ENCODE assay signal across 22 cellular contexts in genomic region chr15:75145027-75145841, GRCh38. TPM values are rescaled to one million over a fixed set of nuclear protein-coding genes. Genes with fewer than 3 reads are reported as not detected.
DNase-seq lines count a peak whose midpoint lies in the region; ATAC-seq and TF ChIP-seq lines count a peak whose summit lies in the region.
"Had no signal": no experiment of that assay in that cellular context is flagged by ENCODE, and none has a peak within 500 bp of the region (broad histone marks: within the 10 kb centered on the region; RNA-seq: fewer than 3 reads in every experiment).

No MANE protein-coding gene starts in this region.

- no peak overlapping the region for H3K14ac ChIP-seq in IMR-90 (replicated peaks; ENCODE audit: low read depth, low read length)

- in situ Hi-C loops in IMR-90 (cut with MboI; ENCODE audit: low sequenced_read_pairs) = no loop called here

- H3K56ac ChIP-seq in IMR-90 (ENCODE audit: extremely low read depth, insufficient read depth, low read length) = no peak overlapping the region

- H3K23ac ChIP-seq in IMR-90 (ENCODE audit: low read depth, low read length) = no peak overlapping the region

- H3K9ac ChIP-seq in IMR-90 (ENCODE audit: low read depth, low read length) = no peak overlapping the region

- H3K4me2 ChIP-seq in IMR-90 (ENCODE audit: low read depth, low read length) (no peak overlapping the region), OCI-LY7 (ENCODE audit: low read length) (no peak overlapping the region)
- H3K4me2 ChIP-seq: smooth muscle cell had no signal

- no peak overlapping the region for H4K8ac ChIP-seq in IMR-90 (ENCODE audit: low read depth in 2 of 2, low read length in 2 of 2)

- H3K9me1 ChIP-seq in IMR-90 (ENCODE audit: insufficient read depth, low read length) = no peaks in the 10 kb centered on the region

- H3K36me3 ChIP-seq in IMR-90 (ENCODE audit: control insufficient read depth, insufficient read depth, low read length) = no peaks in the 10 kb centered on the region
- no peaks in the 10 kb centered on the region for H3K36me3 ChIP-seq in RWPE2 (ENCODE audit: low read depth)
- no peaks in the 10 kb centered on the region for H3K36me3 ChIP-seq in OCI-LY7 (ENCODE audit: insufficient read depth, low read length)
- H3K36me3 ChIP-seq: esophagus squamous epithelium, neutrophil, uterus had no signal

- H3K27ac ChIP-seq in IMR-90 (ENCODE audit: insufficient read depth, low read length) (no peak overlapping the region), RWPE2 (ENCODE audit: poor library complexity, severe bottlenecking) (no peak overlapping the region), foreskin keratinocyte (no peak overlapping the region), OCI-LY7 (ENCODE audit: low read depth, low read length, poor library complexity, severe bottlenecking) (no peak overlapping the region)
- H3K27ac ChIP-seq: esophagus squamous epithelium, neutrophil, uterus, VCaP had no signal

- peaks cover 38% of the 10 kb centered on the region for H3K9me3 ChIP-seq in IMR-90 (ENCODE audit: control insufficient read depth, insufficient read depth, low read length)
- H3K9me3 ChIP-seq in RWPE2 (ENCODE audit: severe bottlenecking) = peaks cover 16% of the 10 kb centered on the region
- H3K9me3 ChIP-seq in OCI-LY7 (ENCODE audit: low read length) = peaks cover 47% of the 10 kb centered on the region

- no peak overlapping the region for H2BK20ac ChIP-seq in IMR-90 (ENCODE audit: low read depth, low read length)

- no peak overlapping the region for H3K18ac ChIP-seq in IMR-90 (ENCODE audit: low read depth, low read length)

- H4K20me1 ChIP-seq in IMR-90 (ENCODE audit: insufficient read depth, low read length) (no peaks in the 10 kb centered on the region), OCI-LY7 (ENCODE audit: insufficient read depth, low read length) (no peaks in the 10 kb centered on the region)

- TF ChIP-seq POLR2A in IMR-90 (IDR thresholded peaks at IDR 0.05; ENCODE audit: low read depth, low read length) = no peak

- POLR2A ChIA-PET in IMR-90 (lab: Charles Lee; ENCODE audit: unreplicated experiment) (no interaction called here), OCI-LY7 (lab: Charles Lee) (interaction anchor here (0.6 kb wide), 1 partner anchor 41 kb away, joined by 4 read pairs; no protein-coding TSS in a partner anchor)

- no peak overlapping the region for H4K5ac ChIP-seq in IMR-90 (ENCODE audit: low read depth, low read length)

- DNase-seq in EL = peak; percentile 11
- no peak for DNase-seq in IMR-90
- peak; percentile 74 for DNase-seq in RWPE2 (ENCODE audit: low spot score)
- no peak for DNase-seq in foreskin keratinocyte
- DNase-seq in T-helper 1 cell = no peak
- no peak for DNase-seq in central memory CD4-positive, alpha-beta T cell
- no peak for DNase-seq in OCI-LY7 (ENCODE audit: low spot score)
- no peak for DNase-seq in activated CD4-positive, CD25-positive, alpha-beta regulatory T cell (lab: John Stamatoyannopoulos, UW)
- DNase-seq: activated CD4-positive, alpha-beta T cell treated with anti-CD3 and anti-CD28 coated beads, Interleukin-2, amount 50 U/mL, for 1 hour; CD4-positive, alpha-beta T cell; cerebellar nuclear complex; effector memory CD8-positive, alpha-beta T cell; esophagus squamous epithelium; MV-4-11; NCI-H187; NCI-H526 treated with DMSO at 0.1 percent for 48 hours; SIG-M5; uterus had no signal

- no peak overlapping the region for H3K4ac ChIP-seq in IMR-90 (ENCODE audit: low read depth, low read length)

- H3K4me3 ChIP-seq in IMR-90 (ENCODE audit: insufficient read depth, low read depth, low read length) (no peak overlapping the region), RWPE2 (ENCODE audit: severe bottlenecking) (no peak overlapping the region), OCI-LY7 (ENCODE audit: low read depth, low read length, poor library complexity, severe bottlenecking) (no peak overlapping the region)
- H3K4me3 ChIP-seq: esophagus squamous epithelium, smooth muscle cell, uterus had no signal

- H2BK120ac ChIP-seq in IMR-90 (ENCODE audit: low read depth, low read length) = no peak overlapping the region

- intact Hi-C loops in IMR-90 (cut with micrococcal nuclease) (no loop called here), OCI-LY7 (cut with micrococcal nuclease; ENCODE audit: unreplicated experiment) (no loop called here)

- BruUV-seq in IMR-90 (replicated peaks; lab: Mats Ljungman, UMichigan) (no TSS peak), OCI-LY7 (replicated peaks; lab: Mats Ljungman, UMichigan) (no TSS peak)

- no peaks in the 10 kb centered on the region for H3K79me1 ChIP-seq in IMR-90 (ENCODE audit: low read depth in 1 of 2, low read length in 2 of 2)

- WGBS in IMR-90 (ENCODE audit: extremely low coverage in 2 of 2, insufficient read length in 1 of 2), 2 experiments = 20% methylated on average over 1 of the region's 7 CpGs; no CpG with 5 or more reads in 1 of the 2 experiments

- dilution Hi-C loops in IMR-90 (cut with HindIII; ENCODE audit: low sequenced_read_pairs, unreplicated experiment) = no loop called here

- TF ChIP-seq CTCF in IMR-90 (conservative IDR thresholded peaks at IDR 0.05; ENCODE audit: low read depth, low read length) (no peak), RWPE2 (IDR thresholded peaks at IDR 0.05; ENCODE audit: poor library complexity, severe bottlenecking) (no peak), foreskin keratinocyte (conservative IDR thresholded peaks at IDR 0.05) (peak; percentile 31), OCI-LY7 (conservative IDR thresholded peaks at IDR 0.05; ENCODE audit: low read length) (no peak)

- no peak overlapping the region for H2BK15ac ChIP-seq in IMR-90 (ENCODE audit: low read depth, low read length)

- H3K4me1 ChIP-seq in IMR-90 (ENCODE audit: control insufficient read depth, insufficient read depth, low read length) (no peaks in the 10 kb centered on the region), RWPE2 (ENCODE audit: insufficient read depth, poor library complexity, severe bottlenecking) (peaks cover 8% of the 10 kb centered on the region), foreskin keratinocyte (peaks cover 5% of the 10 kb centered on the region), OCI-LY7 (ENCODE audit: insufficient read depth, low read length, poor library complexity, severe bottlenecking) (no peaks in the 10 kb centered on the region)
- H3K4me1 ChIP-seq: uterus had no signal

- H2AK9ac ChIP-seq in IMR-90 (replicated peaks; ENCODE audit: low read depth, low read length, poor library complexity) = no peak overlapping the region

- ATAC-seq in IMR-90 (ENCODE audit: low read depth) (no peak), RWPE2 (ENCODE audit: low read depth) (peak; percentile 53), foreskin keratinocyte (no peak)
- ATAC-seq: effector memory CD8-positive, alpha-beta T cell; stimulated activated memory B cell treated with anti-CD40 and anti-IgM and Interleukin-4, amounts not matched to agents 10 μg/mL and 1 μg/mL and 100 μg/mL, for 72 hours had no signal

- H2AK5ac ChIP-seq in IMR-90 (ENCODE audit: low read depth, low read length) = no peak overlapping the region

- no peak for TF ChIP-seq RAD21 in IMR-90 (IDR thresholded peaks at IDR 0.05; ENCODE audit: low read length)

- H2AFZ ChIP-seq in IMR-90 (replicated peaks; ENCODE audit: low read length, poor library complexity) (peak overlapping the region; percentile 43), OCI-LY7 (ENCODE audit: low read length) (no peak overlapping the region)

- H3K27me3 ChIP-seq in IMR-90 (ENCODE audit: control insufficient read depth, insufficient read depth, low read length) = no peaks in the 10 kb centered on the region; the same call in 1 of the 2 replicates
- H3K27me3 ChIP-seq in RWPE2 (ENCODE audit: insufficient read depth, poor library complexity, severe bottlenecking) = no peaks in the 10 kb centered on the region
- no peaks in the 10 kb centered on the region for H3K27me3 ChIP-seq in foreskin keratinocyte
- H3K27me3 ChIP-seq: esophagus squamous epithelium, neutrophil, uterus had no signal

- CTCF ChIA-PET in IMR-90 (lab: Yijun Ruan, JAX) = no interaction called here
- CTCF ChIA-PET in OCI-LY7 (lab: Charles Lee; ENCODE audit: unreplicated experiment) = no interaction called here

- no peak overlapping the region for H4K91ac ChIP-seq in IMR-90 (ENCODE audit: insufficient read depth, low read depth, low read length)

- H3K9me2 ChIP-seq in OCI-LY7 (ENCODE audit: insufficient read depth, low read length) = no peaks in the 10 kb centered on the region

- no peaks in the 10 kb centered on the region for H3K79me2 ChIP-seq in OCI-LY7 (ENCODE audit: insufficient read depth, low read depth, low read length)

- H2BK5ac ChIP-seq in IMR-90 (ENCODE audit: low read depth, low read length, poor library complexity, severe bottlenecking) = no peak overlapping the region

TF ChIP-seq in IMR-90, 13 proteins besides CTCF, POLR2A, EP300 and RAD21 (continues in another document):
- TF ChIP-seq BHLHE40 (IDR thresholded peaks at IDR 0.05; ENCODE audit: low read depth, low read length) (no peak), CEBPB (IDR thresholded peaks at IDR 0.05; ENCODE audit: low read depth, low read length) (no peak), USF2 (IDR thresholded peaks at IDR 0.05; ENCODE audit: low read depth, low read length) (no peak), MAZ (IDR thresholded peaks at IDR 0.05; ENCODE audit: borderline replicate concordance, low read depth, low read length) (no peak), NFE2L2 (IDR thresholded peaks at IDR 0.05; ENCODE audit: low read depth, low read length) (no peak), CHD1 (IDR thresholded peaks at IDR 0.05; ENCODE audit: low read depth, low read length) (no peak), MAFK (IDR thresholded peaks at IDR 0.05; ENCODE audit: low read depth, low read length) (no peak), RCOR1 (IDR thresholded peaks at IDR 0.05; ENCODE audit: insufficient replicate concordance, low read length) (no peak), MXI1 (IDR thresholded peaks at IDR 0.05; ENCODE audit: borderline replicate concordance, low read depth, low read length) (no peak), SMC3 (IDR thresholded peaks at IDR 0.05; ENCODE audit: low read depth, low read length) (no peak)

RNA-seq across cellular contexts. Expression of gene C15orf39, which starts 56.4 kb away (rescaled TPM):
- total RNA-seq in IMR-90 (2012; rRNA removed) = 1.3 and 1.9 TPM in 2 replicates
- 5.7 and 7.0 TPM in 2 replicates for polyA plus RNA-seq in IMR-90 (2012; rRNA removed)
- 3.1 and 5.9 TPM in 2 replicates for polyA plus RNA-seq in IMR-90 (2012; cell fraction: cytosol; rRNA removed)
- polyA plus RNA-seq in IMR-90 (2012; cell fraction: nucleus; rRNA removed; ENCODE audit: low replicate concordance) = 6.0 and 10.0 TPM in 2 replicates
- total RNA-seq in foreskin keratinocyte = 17.2 and 23.6 TPM in 2 replicates
- polyA plus RNA-seq in foreskin keratinocyte = 15.2 and 19.7 TPM in 2 replicates
- 19.7 and 26.5 TPM in 2 replicates for total RNA-seq in OCI-LY7 (2014; rRNA removed; shearing (Covaris generic))
- 39.6 and 50.2 TPM in 2 replicates for total RNA-seq in OCI-LY7 (2022)

Comparison
In these comparisons a context has a peak if more than half of its experiments do, and no peak if none do; other contexts are left out.
1. DNase-seq: peak in EL (single experiment) and RWPE2 (single experiment); none in IMR-90 (single experiment), foreskin keratinocyte (0 of 2), T-helper 1 cell (0 of 5), central memory CD4-positive, alpha-beta T cell (single experiment), OCI-LY7 (single experiment) and activated CD4-positive, CD25-positive, alpha-beta regulatory T cell (0 of 4).